ENCODE assay signal across 18 cellular contexts in genomic region chr14:22882064-22882463, GRCh38. TPM values are rescaled to one million over a fixed set of nuclear protein-coding genes. Genes with fewer than 3 reads are reported as not detected.
DNase-seq lines count a peak whose midpoint lies in the region; ATAC-seq and TF ChIP-seq lines count a peak whose summit lies in the region.
"Had no signal": no experiment of that assay in that cellular context is flagged by ENCODE, and none has a peak within 500 bp of the region (broad histone marks: within the 10 kb centered on the region; RNA-seq: fewer than 3 reads in every experiment).

No MANE protein-coding gene starts in this region.

- H3K4me1 Mint-ChIP-seq in natural killer cell (peaks cover 25 to 65% of the 10 kb centered on the region in 2 donors), naive B cell (peaks cover 43 to 59% (median 50%) of the 10 kb centered on the region in 3 donors)
- H3K4me1 Mint-ChIP-seq in natural killer cell treated with Interleukin-12 subunit alpha and Interleukin-12 subunit beta and Interleukin-15 and Interleukin-18, amount 100 ng/mL, for 72 hours (ENCODE audit: low read depth in 2 of 2), result peaks cover 22 to 23% of the 10 kb centered on the region in 2 donors
- peaks cover 30% of the 10 kb centered on the region for H3K4me1 Mint-ChIP-seq in activated T-helper 17 cell treated with anti-CD3 and anti-CD28 coated beads, Interleukin-2, amount 50 U/mL, for 72 hours

- peak overlapping the region in 1 of 2 donors; percentile 31 for H3K27ac Mint-ChIP-seq in natural killer cell
- peak overlapping the region in 1 of 2 donors; percentile 34 for H3K27ac Mint-ChIP-seq in natural killer cell treated with Interleukin-12 subunit alpha and Interleukin-12 subunit beta and Interleukin-15 and Interleukin-18, amount 100 ng/mL, for 72 hours
- peak overlapping the region; percentile 1 for H3K27ac Mint-ChIP-seq in activated T-helper 17 cell treated with anti-CD3 and anti-CD28 coated beads, Interleukin-2, amount 50 U/mL, for 72 hours
- H3K27ac Mint-ChIP-seq in naive B cell, result peak overlapping the region in 4 of 6 donors; percentile 40 to 92 (median 76)
- H3K27ac Mint-ChIP-seq: activated naive CD4-positive, alpha-beta T cell treated with anti-CD3 and anti-CD28 coated beads, Interleukin-2, amount 10 ng/mL, durations not matched to agents 7 days and 5 days had no signal

- H3K4me3 ChIP-seq in left lung, result no peak overlapping the region
- H3K4me3 ChIP-seq: gastrocnemius medialis, SK-N-MC, upper lobe of right lung had no signal

- peaks cover 0 to 11% of the 10 kb centered on the region in 2 donors for H3K4me1 ChIP-seq in left lung
- H3K4me1 ChIP-seq: upper lobe of right lung had no signal

- no peak for DNase-seq in natural killer cell
- DNase-seq in natural killer cell treated with Interleukin-12 subunit alpha and Interleukin-12 subunit beta and Interleukin-15 and Interleukin-18, amount 100 ng/mL, for 72 hours (ENCODE audit: low spot score), result no peak
- DNase-seq in naive B cell, result no peak
- no peak for DNase-seq in stimulated activated CD4-positive, alpha-beta T cell treated with anti-CD3 and anti-CD28 coated beads, Interleukin-4, amount 100 ng/mL, for 24 hours
- DNase-seq in cerebellar nuclear complex (lab: John Stamatoyannopoulos, UW), result no peak
- DNase-seq in left lung, result no peak
- DNase-seq: activated naive CD4-positive, alpha-beta T cell treated with anti-CD3 and anti-CD28 coated beads, Interleukin-2, amount 10 ng/mL, durations not matched to agents 7 days and 5 days; cortex of kidney; EL; gastrocnemius medialis; left ventricle myocardium superior; NCI-H526 treated with DMSO at 0.1 percent for 48 hours; stimulated activated naive CD8-positive, alpha-beta T cell treated with anti-CD3 and anti-CD28 coated beads, Interleukin-15, Interleukin-2, amounts not matched to agents 100 U/mL and 50 U/mL, for 24 hours; upper lobe of right lung had no signal

- no peaks in the 10 kb centered on the region for H3K9me3 ChIP-seq in left lung
- H3K9me3 ChIP-seq: gastrocnemius medialis, upper lobe of right lung had no signal

- peak overlapping the region; percentile 15 for H3K4me3 Mint-ChIP-seq in natural killer cell
- no peak overlapping the region for H3K4me3 Mint-ChIP-seq in natural killer cell treated with Interleukin-12 subunit alpha and Interleukin-12 subunit beta and Interleukin-15 and Interleukin-18, amount 100 ng/mL, for 72 hours
- no peak overlapping the region for H3K4me3 Mint-ChIP-seq in activated T-helper 17 cell treated with anti-CD3 and anti-CD28 coated beads, Interleukin-2, amount 50 U/mL, for 72 hours
- H3K4me3 Mint-ChIP-seq in naive B cell, result peak overlapping the region in 4 of 8 donors; percentile 14 to 71 (median 18)
- H3K4me3 Mint-ChIP-seq: activated naive CD4-positive, alpha-beta T cell treated with anti-CD3 and anti-CD28 coated beads, Interleukin-2, amount 10 ng/mL, durations not matched to agents 7 days and 5 days had no signal

- H3K27ac ChIP-seq in left lung, result no peak overlapping the region
- H3K27ac ChIP-seq: gastrocnemius medialis, SK-N-MC, upper lobe of right lung had no signal

- intact Hi-C loops in natural killer cell (cut with micrococcal nuclease), result no loop called here
- intact Hi-C loops in left lung (cut with DNase I), result no loop called here

- ATAC-seq in natural killer cell (no peak), naive B cell (ENCODE audit: low read depth in 2 of 2) (no peak), GM18870 (IDR thresholded peaks at IDR 0.05; ENCODE audit: unreplicated experiment) (no peak), left lung (no peak)
- no peak for ATAC-seq in natural killer cell treated with Interleukin-12 subunit alpha and Interleukin-12 subunit beta and Interleukin-15 and Interleukin-18, amount 100 ng/mL, for 72 hours
- ATAC-seq in activated T-helper 17 cell treated with anti-CD3 and anti-CD28 coated beads, Interleukin-2, amount 50 U/mL, for 72 hours (replicated peaks), result no peak
- ATAC-seq: gastrocnemius medialis; left ventricle myocardium superior; stimulated activated naive CD8-positive, alpha-beta T cell treated with anti-CD3 and anti-CD28 coated beads, Interleukin-15, Interleukin-2, amounts not matched to agents 100 U/mL and 50 U/mL, for 24 hours had no signal

- H3K9me3 Mint-ChIP-seq in natural killer cell (no peaks in the 10 kb centered on the region), naive B cell (no peaks in the 10 kb centered on the region)
- H3K9me3 Mint-ChIP-seq in natural killer cell treated with Interleukin-12 subunit alpha and Interleukin-12 subunit beta and Interleukin-15 and Interleukin-18, amount 100 ng/mL, for 72 hours, result no peaks in the 10 kb centered on the region
- H3K9me3 Mint-ChIP-seq in activated T-helper 17 cell treated with anti-CD3 and anti-CD28 coated beads, Interleukin-2, amount 50 U/mL, for 72 hours, result no peaks in the 10 kb centered on the region
- H3K9me3 Mint-ChIP-seq: activated naive CD4-positive, alpha-beta T cell treated with anti-CD3 and anti-CD28 coated beads, Interleukin-2, amount 10 ng/mL, durations not matched to agents 7 days and 5 days had no signal

- H3K36me3 ChIP-seq in left lung, result peaks cover 0 to 28% of the 10 kb centered on the region in 2 donors

- H3K27me3 ChIP-seq in left lung, result peaks cover 0 to 21% of the 10 kb centered on the region in 2 donors
- H3K27me3 ChIP-seq: upper lobe of right lung had no signal

- H3K27me3 Mint-ChIP-seq in natural killer cell (ENCODE audit: low read depth in 2 of 2) (peaks cover 0 to 3% of the 10 kb centered on the region in 2 donors), naive B cell (no peaks in the 10 kb centered on the region)
- H3K27me3 Mint-ChIP-seq in natural killer cell treated with Interleukin-12 subunit alpha and Interleukin-12 subunit beta and Interleukin-15 and Interleukin-18, amount 100 ng/mL, for 72 hours, result peaks cover 0 to 3% of the 10 kb centered on the region in 2 donors
- no peaks in the 10 kb centered on the region for H3K27me3 Mint-ChIP-seq in activated T-helper 17 cell treated with anti-CD3 and anti-CD28 coated beads, Interleukin-2, amount 50 U/mL, for 72 hours

- TF ChIP-seq CTCF in natural killer cell (IDR thresholded peaks at IDR 0.05) (no peak), left lung (IDR thresholded peaks at IDR 0.05) (no peak)

- no peaks in the 10 kb centered on the region for H3K36me3 Mint-ChIP-seq in natural killer cell
- no peaks in the 10 kb centered on the region for H3K36me3 Mint-ChIP-seq in natural killer cell treated with Interleukin-12 subunit alpha and Interleukin-12 subunit beta and Interleukin-15 and Interleukin-18, amount 100 ng/mL, for 72 hours
- peaks cover 24% of the 10 kb centered on the region for H3K36me3 Mint-ChIP-seq in activated T-helper 17 cell treated with anti-CD3 and anti-CD28 coated beads, Interleukin-2, amount 50 U/mL, for 72 hours (ENCODE audit: low read depth)
- H3K36me3 Mint-ChIP-seq in naive B cell, result peaks cover 3 to 22% of the 10 kb centered on the region in 2 donors

RNA-seq across cellular contexts. Expression of gene REM2, which starts 1.0 kb away (rescaled TPM):
- total RNA-seq in natural killer cell, result 1 to 10 TPM; 4.0 to 8.1 (median 7.9) TPM
- under 1 TPM in 1 of 2 donors, not detected in 1; 0.43 TPM for total RNA-seq in natural killer cell treated with Interleukin-12 subunit alpha and Interleukin-12 subunit beta and Interleukin-15 and Interleukin-18, amount 100 ng/mL, for 72 hours
- 1 to 10 TPM in 1 of 2 donors, under 1 TPM in 1; 0.56 to 1.3 TPM for total RNA-seq in activated T-helper 17 cell treated with anti-CD3 and anti-CD28 coated beads, Interleukin-2, amount 50 U/mL, for 72 hours
- 1 to 10 TPM; 1.1 to 2.3 (median 1.4) TPM for polyA plus RNA-seq in naive B cell (ENCODE audit: low read depth in 6 of 6)
- under 1 TPM; 0.29 to 0.73 TPM for total RNA-seq in left lung
- total RNA-seq: A673, left ventricle myocardium superior had no signal

RNA-seq across cellular contexts. Expression of gene LRP10, which starts 10.5 kb away (rescaled TPM):
- 100 to 1,000 TPM in 2 of 3 donors, 10 to 100 TPM in 1; 97.8 to 118 (median 102) TPM for total RNA-seq in natural killer cell
- total RNA-seq in natural killer cell treated with Interleukin-12 subunit alpha and Interleukin-12 subunit beta and Interleukin-15 and Interleukin-18, amount 100 ng/mL, for 72 hours, result 10 to 100 TPM; 53.4 to 60.4 TPM
- total RNA-seq in activated T-helper 17 cell treated with anti-CD3 and anti-CD28 coated beads, Interleukin-2, amount 50 U/mL, for 72 hours, result 10 to 100 TPM; 61.3 to 78.1 TPM
- 100 to 1,000 TPM in 3 of 6 donors, 10 to 100 TPM in 3; 72.7 to 125 (median 92.6) TPM for polyA plus RNA-seq in naive B cell (ENCODE audit: low read depth in 6 of 6)
- total RNA-seq in left lung, result 100 to 1,000 TPM; 141 to 147 TPM

RNA-seq across cellular contexts. Expression of gene RBM23, which starts 36.9 kb away (rescaled TPM):
- total RNA-seq in natural killer cell (100 to 1,000 TPM in 2 of 3 donors, 10 to 100 TPM in 1; 86.4 to 120 (median 108) TPM), left lung (10 to 100 TPM; 64.9 to 81.8 TPM)
- 10 to 100 TPM; 88.2 to 94.1 TPM for total RNA-seq in natural killer cell treated with Interleukin-12 subunit alpha and Interleukin-12 subunit beta and Interleukin-15 and Interleukin-18, amount 100 ng/mL, for 72 hours
- 10 to 100 TPM; 69.5 to 70.5 TPM for total RNA-seq in activated T-helper 17 cell treated with anti-CD3 and anti-CD28 coated beads, Interleukin-2, amount 50 U/mL, for 72 hours
- 100 to 1,000 TPM in 1 of 6 donors, 10 to 100 TPM in 5; 67.8 to 123 (median 68.8) TPM for polyA plus RNA-seq in naive B cell (ENCODE audit: low read depth in 6 of 6)

RNA-seq across cellular contexts. Expression of gene MMP14, which starts 45.7 kb away (rescaled TPM):
- total RNA-seq in natural killer cell (1 to 10 TPM; 1.2 to 1.7 (median 1.4) TPM), left lung (100 to 1,000 TPM; 201 to 225 TPM)
- 1 to 10 TPM; 3.7 to 8.0 TPM for total RNA-seq in natural killer cell treated with Interleukin-12 subunit alpha and Interleukin-12 subunit beta and Interleukin-15 and Interleukin-18, amount 100 ng/mL, for 72 hours
- total RNA-seq in activated T-helper 17 cell treated with anti-CD3 and anti-CD28 coated beads, Interleukin-2, amount 50 U/mL, for 72 hours, result 1 to 10 TPM; 1.5 to 2.1 TPM
- polyA plus RNA-seq in naive B cell (ENCODE audit: low read depth in 6 of 6), result not detected

RNA-seq across cellular contexts. Expression of gene PRMT5, which starts 47.1 kb away (rescaled TPM):
- total RNA-seq in natural killer cell, result 10 to 100 TPM; 16.3 to 22.4 (median 18.5) TPM
- 100 to 1,000 TPM; 108 to 171 TPM for total RNA-seq in natural killer cell treated with Interleukin-12 subunit alpha and Interleukin-12 subunit beta and Interleukin-15 and Interleukin-18, amount 100 ng/mL, for 72 hours
- total RNA-seq in activated T-helper 17 cell treated with anti-CD3 and anti-CD28 coated beads, Interleukin-2, amount 50 U/mL, for 72 hours, result 100 to 1,000 TPM in 1 of 2 donors, 10 to 100 TPM in 1; 61.7 to 127 TPM
- 10 to 100 TPM; 43.7 to 67.6 (median 49.9) TPM for polyA plus RNA-seq in naive B cell (ENCODE audit: low read depth in 6 of 6)
- 10 to 100 TPM; 48.7 to 73.3 TPM for total RNA-seq in left lung
